In the genomic region with DNA sequence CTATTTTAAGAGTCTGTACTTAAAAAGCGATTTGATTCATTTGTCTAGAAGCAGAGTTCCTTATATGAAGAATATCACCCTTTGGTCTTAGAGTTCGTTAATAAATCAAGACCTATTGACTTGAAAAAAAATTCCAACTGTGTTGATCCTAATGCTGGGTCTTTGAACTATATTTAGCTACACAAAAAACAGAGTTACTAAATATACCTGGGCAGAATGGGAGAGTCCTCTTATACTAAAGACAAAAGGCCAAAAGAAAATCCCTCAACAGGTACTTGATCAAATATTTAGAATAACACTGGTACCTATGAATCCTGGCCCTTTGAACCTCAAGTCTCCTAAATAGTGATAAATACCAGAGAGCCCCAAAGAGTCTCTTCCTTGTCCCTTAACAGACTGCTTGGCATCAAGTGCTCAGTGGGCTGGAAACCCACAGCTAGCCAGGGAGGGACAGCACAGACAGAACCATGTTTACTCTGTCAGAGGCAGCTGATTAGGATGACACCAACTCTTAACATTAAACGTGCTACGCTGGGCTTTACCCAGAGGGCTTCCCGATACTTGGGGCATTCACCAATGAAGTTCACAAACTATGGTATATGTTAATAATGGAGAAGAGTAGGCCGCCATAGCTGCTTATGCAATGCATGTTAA, we compare ENCODE assay signal across 19 cellular contexts.
"Had no signal": no experiment of that assay in that cellular context is flagged by ENCODE, and none has a peak within 500 bp of the region (broad histone marks: within the 10 kb centered on the region; RNA-seq: fewer than 3 reads in every experiment).

No MANE protein-coding gene starts in this region.

- DNase-seq: activated CD4-positive, alpha-beta T cell treated with anti-CD3 and anti-CD28 coated beads for 36 hours; activated CD4-positive, alpha-beta T cell treated with anti-CD3 and anti-CD28 coated beads, Interleukin-2, amount 50 U/mL, for 48 hours; activated effector memory CD4-positive, alpha-beta T cell treated with Interleukin-2 at 50 U/mL for 16 hours; activated naive CD4-positive, alpha-beta T cell treated with anti-CD3 and anti-CD28 coated beads for 36 hours; activated T-cell treated with anti-CD3 and anti-CD28 coated beads, Interleukin-2, amount 50 U/mL, for 72 hours; amygdala; cortex of kidney; immature natural killer cell; occipital lobe; posterior cingulate gyrus; spleen; stimulated activated CD4-positive, alpha-beta T cell treated with anti-CD3 and anti-CD28 coated beads, Interleukin-4, amount 100 ng/mL, for 1 hour; stimulated activated naive CD4-positive, alpha-beta T cell; T1000; testis had no signal

- H3K36me3 ChIP-seq: spleen, vagina had no signal

- H3K9me3 ChIP-seq: spleen, testis, vagina had no signal

- H3K4me3 ChIP-seq: hepatocyte, spleen, testis, vagina had no signal

- H3K27me3 ChIP-seq: hepatocyte, spleen, testis, vagina had no signal

- ATAC-seq: activated CD4-positive, alpha-beta T cell treated with anti-CD3 and anti-CD28 coated beads for 36 hours; activated T-cell treated with anti-CD3 and anti-CD28 coated beads, Interleukin-2, amount 50 U/mL, for 72 hours; WTC11 had no signal

- H3K27ac ChIP-seq: epithelial cell of prostate, hepatocyte, spleen, testis, vagina had no signal

- H3K4me1 ChIP-seq: spleen, testis, vagina had no signal
